8 cellular contexts compared by ENCODE assay signal in genomic region chr1:16013220-16013907, GRCh38. TPM values are rescaled to one million over a fixed set of nuclear protein-coding genes. Genes with fewer than 3 reads are reported as not detected.
DNase-seq lines count a peak whose midpoint lies in the region; ATAC-seq and TF ChIP-seq lines count a peak whose summit lies in the region.

No MANE protein-coding gene starts in this region.

- TF ChIP-seq CTCF in fibroblast of lung (conservative IDR thresholded peaks at IDR 0.05 in 1 of 2, IDR thresholded peaks at IDR 0.05 in 1 of 2; ENCODE audit: low read depth in 1 of 2, low read length in 2 of 2) (no peak), nephron progenitor cell (IDR thresholded peaks at IDR 0.05) (no peak)

- H3K4me2 ChIP-seq in fibroblast of lung (ENCODE audit: extremely low read depth, insufficient read depth, low read length) = peak overlapping the region; percentile 74

- H3K4me1 Mint-ChIP-seq in IgD-negative memory B cell (peaks cover 12 to 14% (median 12%) of the 10 kb centered on the region in 3 donors), nephron progenitor cell (peaks cover 37% of the 10 kb centered on the region)

- H3K27me3 Mint-ChIP-seq in IgD-negative memory B cell (peaks cover 2% of the 10 kb centered on the region), nephron progenitor cell (ENCODE audit: low read depth, poor library complexity) (peaks cover 18% of the 10 kb centered on the region)

- H3K27me3 ChIP-seq in fibroblast of lung (ENCODE audit: control insufficient read depth, insufficient read depth, low read length) (no peaks in the 10 kb centered on the region), thymus (ENCODE audit: control insufficient read depth, insufficient read depth) (peaks cover 18% of the 10 kb centered on the region)

- H3K4me3 Mint-ChIP-seq in IgD-negative memory B cell = peak overlapping the region in 3 of 4 donors; percentile 47 to 62 (median 49)
- H3K4me3 Mint-ChIP-seq in nephron progenitor cell = peak overlapping the region; percentile 30

- 35% methylated on average over 28 of the region's 28 CpGs for WGBS in thymus

- no peaks in the 10 kb centered on the region for H3K36me3 ChIP-seq in fibroblast of lung (ENCODE audit: control insufficient read depth, insufficient read depth, low read length)
- no peaks in the 10 kb centered on the region for H3K36me3 ChIP-seq in thymus (ENCODE audit: control insufficient read depth, insufficient read depth)

- H3K9me3 Mint-ChIP-seq in IgD-negative memory B cell (no peaks in the 10 kb centered on the region), nephron progenitor cell (no peaks in the 10 kb centered on the region)

- H3K27ac Mint-ChIP-seq in IgD-negative memory B cell = no peak overlapping the region
- no peak overlapping the region for H3K27ac Mint-ChIP-seq in nephron progenitor cell

- H3K27ac ChIP-seq in fibroblast of lung (ENCODE audit: insufficient read depth, low read length) (peak overlapping the region; percentile 46), thymus (ENCODE audit: low read depth) (no peak overlapping the region)

- H3K9ac ChIP-seq in fibroblast of lung (ENCODE audit: insufficient read depth, low read length) = peak overlapping the region; percentile 52

- no peaks in the 10 kb centered on the region for H4K20me1 ChIP-seq in fibroblast of lung (ENCODE audit: control insufficient read depth, extremely low read depth, insufficient read depth, low read length)

- no peaks in the 10 kb centered on the region for H3K36me3 Mint-ChIP-seq in IgD-negative memory B cell
- H3K36me3 Mint-ChIP-seq in nephron progenitor cell (ENCODE audit: low read depth) = no peaks in the 10 kb centered on the region

- no peaks in the 10 kb centered on the region for H3K79me2 ChIP-seq in fibroblast of lung (ENCODE audit: control insufficient read depth, insufficient read depth, low read length)

- ATAC-seq in HG03378 (IDR thresholded peaks at IDR 0.05; ENCODE audit: unreplicated experiment) (no peak), GM19397 (IDR thresholded peaks at IDR 0.05; ENCODE audit: unreplicated experiment) (no peak)

- peak; percentile 35 for DNase-seq in COLO829 (ENCODE audit: low spot score)
- DNase-seq in activated CD8-positive, alpha-beta memory T cell treated with anti-CD3 and anti-CD28 coated beads, Interleukin-2, amount 50 U/mL, for 1 hour (ENCODE audit: extremely low read depth) = peak; percentile 28
- DNase-seq in fibroblast of lung (ENCODE audit: low read depth in 2 of 2) = peak; percentile 48 to 86
- DNase-seq in nephron progenitor cell = peak; percentile 62

- no peaks in the 10 kb centered on the region for H3K9me3 ChIP-seq in fibroblast of lung (ENCODE audit: control insufficient read depth, insufficient read depth, low read depth, low read length)
- H3K9me3 ChIP-seq in thymus (ENCODE audit: control insufficient read depth) = no peaks in the 10 kb centered on the region

- H3K4me3 ChIP-seq in fibroblast of lung (replicated peaks in 1 of 4; ENCODE audit: control extremely low read depth in 1 of 4, insufficient read depth in 1 of 4, low read depth in 3 of 4, low read length in 4 of 4) (peak overlapping the region in 1 of 4 experiments; percentile 42), thymus (ENCODE audit: low read length) (peak overlapping the region; percentile 40)

- H3K4me1 ChIP-seq in fibroblast of lung (ENCODE audit: control insufficient read depth, extremely low read depth, insufficient read depth, low read length) = peaks cover 11% of the 10 kb centered on the region
- no peaks in the 10 kb centered on the region for H3K4me1 ChIP-seq in thymus (ENCODE audit: control insufficient read depth, insufficient read depth, low read length)

- H2AFZ ChIP-seq in fibroblast of lung (ENCODE audit: low read length) = no peak overlapping the region

RNA-seq across cellular contexts. Expression of gene HSPB7, which starts 4.5 kb away (rescaled TPM):
- not detected for polyA plus RNA-seq in IgD-negative memory B cell
- total RNA-seq in fibroblast of lung = 1.0 and 4.5 TPM in 2 replicates
- 10.1 and 14.2 TPM in 2 replicates for polyA plus RNA-seq in fibroblast of lung
- polyA plus RNA-seq in fibroblast of lung (2012) = 16.4 and 25.3 TPM in 2 replicates
- polyA minus RNA-seq in fibroblast of lung (ENCODE audit: low replicate concordance) = 15.2 and 16.3 TPM in 2 replicates
- 9.5 TPM for polyA plus RNA-seq in thymus

RNA-seq across cellular contexts. Expression of gene CLCNKA, which starts 8.5 kb away (rescaled TPM):
- polyA plus RNA-seq in IgD-negative memory B cell (not detected), fibroblast of lung (0.05 TPM in 1 of 2 replicates, not detected in the other), thymus (0.30 TPM)
- under 0.01 TPM in 2 replicates for total RNA-seq in fibroblast of lung
- polyA plus RNA-seq in fibroblast of lung (2012) = not detected in 2 replicates
- polyA minus RNA-seq in fibroblast of lung (ENCODE audit: low replicate concordance) = not detected in 2 replicates

RNA-seq across cellular contexts. Expression of gene SRARP, which starts 9.3 kb away (rescaled TPM):
- not detected for polyA plus RNA-seq in IgD-negative memory B cell
- total RNA-seq in fibroblast of lung = not detected in 2 replicates
- not detected in 2 replicates for polyA plus RNA-seq in fibroblast of lung
- not detected in 2 replicates for polyA plus RNA-seq in fibroblast of lung (2012)
- polyA minus RNA-seq in fibroblast of lung (ENCODE audit: low replicate concordance) = not detected in 2 replicates
- polyA plus RNA-seq in thymus = 0.11 TPM

RNA-seq across cellular contexts. Expression of gene CLCNKB, which starts 30.2 kb away (rescaled TPM):
- polyA plus RNA-seq in IgD-negative memory B cell (not detected), fibroblast of lung (0.07 and 0.09 TPM in 2 replicates), thymus (0.34 TPM)
- under 0.01 and 0.33 TPM in 2 replicates for total RNA-seq in fibroblast of lung
- polyA plus RNA-seq in fibroblast of lung (2012) = 0.05 TPM in 1 of 2 replicates, not detected in the other
- not detected in 2 replicates for polyA minus RNA-seq in fibroblast of lung (ENCODE audit: low replicate concordance)

RNA-seq across cellular contexts. Expression of gene ZBTB17, which starts 37.5 kb away (rescaled TPM):
- 30.5 TPM for polyA plus RNA-seq in IgD-negative memory B cell
- total RNA-seq in fibroblast of lung = 46.0 and 54.3 TPM in 2 replicates
- polyA plus RNA-seq in fibroblast of lung = 12.6 and 20.4 TPM in 2 replicates
- 15.0 and 24.3 TPM in 2 replicates for polyA plus RNA-seq in fibroblast of lung (2012)
- polyA minus RNA-seq in fibroblast of lung (ENCODE audit: low replicate concordance) = 34.1 and 76.0 TPM in 2 replicates
- 81.3 TPM for polyA plus RNA-seq in thymus

Comparison
In these comparisons a context has a peak if more than half of its experiments do, and no peak if none do; other contexts are left out.
1. RNA of gene HSPB7, which starts 4.5 kb away (polyA plus RNA-seq): 10.1 to 25.3 TPM in fibroblast of lung and 9.5 TPM in thymus (single experiment); not detected in IgD-negative memory B cell (single experiment); every median in the first group is over 10 times any median in the second.
2. Peak in every context shown above with its lines, with median percentiles within 50 percentile points of each other: DNase-seq.